Comparison of ENCODE assay signal across 1 cellular context in the genomic region with DNA sequence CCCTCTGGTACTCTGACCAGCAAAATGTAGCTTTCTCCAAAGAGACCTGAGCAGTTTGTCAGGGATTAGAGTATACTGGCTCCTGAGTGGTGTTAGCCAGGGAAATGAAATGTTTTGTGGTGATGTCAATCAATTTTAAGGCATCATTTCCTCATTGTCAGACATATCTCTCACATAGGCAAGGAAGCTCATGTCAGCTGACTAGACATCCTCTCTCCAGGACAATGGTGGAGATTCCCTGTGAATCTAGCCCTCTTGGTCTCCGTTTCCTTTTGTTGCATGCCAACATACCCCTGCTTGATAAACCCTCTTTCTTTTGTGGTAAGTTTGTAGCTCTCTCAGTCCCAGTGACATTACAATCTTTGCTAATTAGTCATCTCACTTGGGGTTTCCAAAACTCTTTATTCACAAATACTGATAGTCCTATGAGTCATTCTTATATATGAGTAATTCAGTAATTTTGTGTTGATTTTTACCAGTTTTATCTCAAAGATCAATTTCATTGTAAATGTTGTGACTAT.
TF ChIP-seq lines count a peak whose summit lies in the region.

No MANE protein-coding gene starts in this region.

TF ChIP-seq in SK-N-SH, 30 proteins besides CTCF, POLR2A, EP300 and RAD21 (continued from another document):
- TF ChIP-seq SIN3A (IDR thresholded peaks at IDR 0.05; ENCODE audit: borderline replicate concordance, low read depth, low read length) (no peak), TEAD4 (IDR thresholded peaks at IDR 0.05; ENCODE audit: borderline replicate concordance, insufficient read depth) (peak; percentile 54; the same call in 1 of the 2 replicates), JUND (IDR thresholded peaks at IDR 0.05) (peak; percentile 89), POLR2AphosphoS5 (IDR thresholded peaks at IDR 0.05; ENCODE audit: low read depth, low read length) (no peak), EZH2phosphoT487 (IDR thresholded peaks at IDR 0.05; ENCODE audit: borderline replicate concordance, low read depth) (no peak), YY1 (IDR thresholded peaks at IDR 0.05; ENCODE audit: low read depth) (no peak; the same call in 1 of the 2 replicates)
- TF ChIP-seq, protein P1, sequence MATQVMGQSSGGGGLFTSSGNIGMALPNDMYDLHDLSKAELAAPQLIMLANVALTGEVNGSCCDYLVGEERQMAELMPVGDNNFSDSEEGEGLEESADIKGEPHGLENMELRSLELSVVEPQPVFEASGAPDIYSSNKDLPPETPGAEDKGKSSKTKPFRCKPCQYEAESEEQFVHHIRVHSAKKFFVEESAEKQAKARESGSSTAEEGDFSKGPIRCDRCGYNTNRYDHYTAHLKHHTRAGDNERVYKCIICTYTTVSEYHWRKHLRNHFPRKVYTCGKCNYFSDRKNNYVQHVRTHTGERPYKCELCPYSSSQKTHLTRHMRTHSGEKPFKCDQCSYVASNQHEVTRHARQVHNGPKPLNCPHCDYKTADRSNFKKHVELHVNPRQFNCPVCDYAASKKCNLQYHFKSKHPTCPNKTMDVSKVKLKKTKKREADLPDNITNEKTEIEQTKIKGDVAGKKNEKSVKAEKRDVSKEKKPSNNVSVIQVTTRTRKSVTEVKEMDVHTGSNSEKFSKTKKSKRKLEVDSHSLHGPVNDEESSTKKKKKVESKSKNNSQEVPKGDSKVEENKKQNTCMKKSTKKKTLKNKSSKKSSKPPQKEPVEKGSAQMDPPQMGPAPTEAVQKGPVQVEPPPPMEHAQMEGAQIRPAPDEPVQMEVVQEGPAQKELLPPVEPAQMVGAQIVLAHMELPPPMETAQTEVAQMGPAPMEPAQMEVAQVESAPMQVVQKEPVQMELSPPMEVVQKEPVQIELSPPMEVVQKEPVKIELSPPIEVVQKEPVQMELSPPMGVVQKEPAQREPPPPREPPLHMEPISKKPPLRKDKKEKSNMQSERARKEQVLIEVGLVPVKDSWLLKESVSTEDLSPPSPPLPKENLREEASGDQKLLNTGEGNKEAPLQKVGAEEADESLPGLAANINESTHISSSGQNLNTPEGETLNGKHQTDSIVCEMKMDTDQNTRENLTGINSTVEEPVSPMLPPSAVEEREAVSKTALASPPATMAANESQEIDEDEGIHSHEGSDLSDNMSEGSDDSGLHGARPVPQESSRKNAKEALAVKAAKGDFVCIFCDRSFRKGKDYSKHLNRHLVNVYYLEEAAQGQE (IDR thresholded peaks at IDR 0.05; ENCODE audit: low read depth, low read length): no peak
TF ChIP-seq in SK-N-SH: peak in this region for 8.
